In the genomic region with DNA sequence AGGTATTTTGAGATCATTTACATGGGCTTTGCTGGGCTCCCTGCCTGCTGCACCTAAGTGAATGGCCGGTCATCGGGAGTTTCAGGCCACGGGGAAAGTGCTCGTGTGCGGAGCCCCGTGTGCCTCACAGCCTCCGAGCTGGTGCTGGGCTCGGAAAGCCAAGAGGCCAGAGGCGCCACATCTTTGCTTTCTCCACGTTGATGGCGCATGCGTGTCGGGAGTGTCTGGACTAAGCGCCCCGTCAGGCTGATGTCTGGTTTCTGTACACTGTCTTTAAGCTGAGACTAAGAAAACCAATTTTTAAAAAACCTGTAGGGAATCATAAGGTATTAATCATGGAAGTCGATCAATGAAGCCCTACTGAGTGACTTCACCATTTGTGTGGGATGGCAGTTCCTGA, we compare ENCODE assay signal across 21 cellular contexts.
"Had no signal": no experiment of that assay in that cellular context is flagged by ENCODE, and none has a peak within 500 bp of the region (broad histone marks: within the 10 kb centered on the region; RNA-seq: fewer than 3 reads in every experiment).

No MANE protein-coding gene starts in this region.

- H3K4me3 ChIP-seq: esophagus squamous epithelium, gastroesophageal sphincter, left lung, lower lobe of right lung, sigmoid colon, skin epidermis, stomach, upper lobe of left lung, uterus had no signal

- H3K27me3 ChIP-seq: esophagus squamous epithelium, gastroesophageal sphincter, left lung, neutrophil, sigmoid colon, stomach, upper lobe of left lung, uterus had no signal

- H3K27ac ChIP-seq: epithelial cell of prostate, esophagus squamous epithelium, gastroesophageal sphincter, left lung, lower lobe of right lung, neutrophil, sigmoid colon, skin epidermis, stomach, upper lobe of left lung, uterus had no signal

- DNase-seq: effector memory CD8-positive, alpha-beta T cell; esophagus squamous epithelium; foreskin fibroblast; immature natural killer cell; left lung; lower lobe of right lung; midbrain; nephron progenitor cell; sigmoid colon; stimulated activated CD4-positive, alpha-beta T cell treated with anti-CD3 and anti-CD28 coated beads, Interleukin-2, amount 100 ng/mL, for 24 hours; stimulated activated CD4-positive, alpha-beta T cell treated with anti-CD3 and anti-CD28 coated beads, Interleukin-4, amount 100 ng/mL, for 4 hours; stimulated activated naive CD4-positive, alpha-beta T cell; stomach; upper lobe of left lung; uterus had no signal

- H3K4me1 Mint-ChIP-seq: memory B cell had no signal

- H3K4me1 ChIP-seq: esophagus squamous epithelium, gastroesophageal sphincter, left lung, lower lobe of right lung, sigmoid colon, stomach, upper lobe of left lung, uterus had no signal

- H3K9me3 Mint-ChIP-seq: dendritic cell treated with granulocyte-macrophage colony-stimulating factor and Interleukin-4, amounts not matched to agents 40 ng/mL and 50 ng/mL, for 4 days; effector memory CD8-positive, alpha-beta T cell; immature natural killer cell; memory B cell; nephron progenitor cell had no signal

- H3K27ac Mint-ChIP-seq: dendritic cell treated with granulocyte-macrophage colony-stimulating factor and Interleukin-4, amounts not matched to agents 40 ng/mL and 50 ng/mL, for 4 days had no signal

- ATAC-seq: effector memory CD8-positive, alpha-beta T cell; gastroesophageal sphincter; left lung; lower lobe of right lung had no signal

- H3K27me3 Mint-ChIP-seq: dendritic cell treated with granulocyte-macrophage colony-stimulating factor and Interleukin-4, amounts not matched to agents 40 ng/mL and 50 ng/mL, for 4 days; effector memory CD8-positive, alpha-beta T cell; memory B cell had no signal

- H3K9me3 ChIP-seq: esophagus squamous epithelium, gastroesophageal sphincter, left lung, lower lobe of right lung, neutrophil, sigmoid colon, stomach, upper lobe of left lung, uterus had no signal

- H3K4me3 Mint-ChIP-seq: dendritic cell treated with granulocyte-macrophage colony-stimulating factor and Interleukin-4, amounts not matched to agents 40 ng/mL and 50 ng/mL, for 4 days; effector memory CD8-positive, alpha-beta T cell; immature natural killer cell; memory B cell; nephron progenitor cell had no signal

- H3K36me3 ChIP-seq: neutrophil, uterus had no signal
